ENCODE assay signal across 12 cellular contexts in the genomic region with DNA sequence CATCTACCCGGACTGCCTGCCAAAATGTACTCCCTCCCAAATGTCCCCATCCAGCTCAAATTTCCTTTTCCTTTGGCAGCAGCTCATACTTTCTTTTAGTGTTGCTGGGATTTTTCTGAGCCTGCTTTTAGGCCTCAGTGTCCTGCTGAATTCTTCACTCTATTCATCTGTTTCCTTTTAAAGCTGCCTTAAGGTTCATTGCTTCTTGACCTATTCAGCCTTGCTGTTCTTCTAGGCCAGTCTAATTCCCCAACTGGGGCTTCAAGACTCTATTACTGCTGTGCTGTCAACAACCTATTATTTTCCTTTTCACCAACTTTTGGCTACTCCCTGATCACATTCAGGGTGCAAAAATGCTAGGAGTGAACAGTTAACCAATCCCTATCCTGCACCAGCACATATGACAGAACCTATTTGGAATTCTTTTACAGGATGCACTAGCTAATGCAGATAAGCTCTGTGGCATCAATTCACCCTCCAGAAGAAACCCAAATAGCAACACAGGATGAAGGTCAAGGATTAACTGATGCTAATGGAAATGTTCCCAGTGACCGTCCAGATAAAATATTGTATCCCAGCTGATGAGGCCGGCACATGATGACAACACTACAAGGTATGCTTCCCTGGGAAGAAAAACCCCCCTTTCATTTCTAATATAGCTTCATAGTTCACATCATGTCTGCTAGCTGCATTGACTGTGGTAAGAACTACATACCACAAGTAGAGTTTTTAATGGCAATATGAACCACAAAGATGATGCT.
DNase-seq lines count a peak whose midpoint lies in the region; ATAC-seq and FAIRE-seq lines count a peak whose summit lies in the region.
"Had no signal": no experiment of that assay in that cellular context is flagged by ENCODE, and none has a peak within 500 bp of the region (broad histone marks: within the 10 kb centered on the region; RNA-seq: fewer than 3 reads in every experiment).

No MANE protein-coding gene starts in this region.

- no peak overlapping the region for H2AFZ ChIP-seq in mesenchymal stem cell (ENCODE audit: low read depth, low read length)

- H3K9ac ChIP-seq in mesenchymal stem cell (ENCODE audit: low read length), result peak overlapping the region; percentile 8

- no peak overlapping the region for H2AK5ac ChIP-seq in mesenchymal stem cell (ENCODE audit: low read length, severe bottlenecking)

- H3K27me3 ChIP-seq in mesenchymal stem cell (ENCODE audit: control insufficient read depth in 1 of 2, insufficient read depth in 1 of 2, low read length in 2 of 2), result no peaks in the 10 kb centered on the region

- H3K4me1 ChIP-seq in mesenchymal stem cell (ENCODE audit: control insufficient read depth, insufficient read depth, low read depth, low read length), result no peaks in the 10 kb centered on the region

- H3K4me3 ChIP-seq in mesenchymal stem cell (ENCODE audit: insufficient read depth in 1 of 2, low read depth in 1 of 2, low read length in 2 of 2), result no peak overlapping the region

- no peak overlapping the region for H2BK15ac ChIP-seq in mesenchymal stem cell (ENCODE audit: low read depth, poor library complexity, severe bottlenecking)

- no peak overlapping the region for H3K23ac ChIP-seq in mesenchymal stem cell (ENCODE audit: low read length in 2 of 2)

- FAIRE-seq in endometrium (lab: Jason Lieb, UNC), result peak; percentile 12

- H2BK120ac ChIP-seq in mesenchymal stem cell (ENCODE audit: low read depth, low read length), result no peak overlapping the region

- no peaks in the 10 kb centered on the region for H3K27me3 Mint-ChIP-seq in activated T-cell treated with anti-CD3 and anti-CD28 coated beads, Interleukin-2, amount 50 U/mL, for 24 hours

- no peak overlapping the region for H3K4me2 ChIP-seq in mesenchymal stem cell (ENCODE audit: low read length, poor library complexity, severe bottlenecking)

- no peaks in the 10 kb centered on the region for H3K9me3 Mint-ChIP-seq in activated T-cell treated with anti-CD3 and anti-CD28 coated beads, Interleukin-2, amount 50 U/mL, for 24 hours
- H3K9me3 Mint-ChIP-seq: activated T-helper 2 cell treated with anti-CD3 and anti-CD28 coated beads, Interferon-gamma antibody, Interleukin-2, Interleukin-4, amounts not matched to agents 10 μg/mL and 5 μg/mL and 100 μg/mL, durations not matched to agents 14 hours and 24 hours and 36 hours had no signal

- H3K79me1 ChIP-seq in mesenchymal stem cell (replicated peaks; ENCODE audit: low read length, poor library complexity, severe bottlenecking), result no peaks in the 10 kb centered on the region

- H3K36me3 Mint-ChIP-seq in activated T-cell treated with anti-CD3 and anti-CD28 coated beads, Interleukin-2, amount 50 U/mL, for 24 hours (ENCODE audit: low read depth), result no peaks in the 10 kb centered on the region

- no peak overlapping the region for H3K4me3 Mint-ChIP-seq in activated T-cell treated with anti-CD3 and anti-CD28 coated beads, Interleukin-2, amount 50 U/mL, for 24 hours

- H4K8ac ChIP-seq in mesenchymal stem cell (ENCODE audit: low read length), result no peak overlapping the region

- no peak overlapping the region for H2BK12ac ChIP-seq in mesenchymal stem cell (ENCODE audit: low read length in 2 of 2)

- H3K9me3 ChIP-seq in mesenchymal stem cell (ENCODE audit: control insufficient read depth, low read length), result no peaks in the 10 kb centered on the region

- H3K27ac ChIP-seq in mesenchymal stem cell (ENCODE audit: low read length, poor library complexity, severe bottlenecking), result peak overlapping the region; percentile 72

- DNase-seq in A172 (ENCODE audit: low spot score), result peak; percentile 32
- DNase-seq in HS-5 (ENCODE audit: low read depth), result peak; percentile 53
- DNase-seq in mesenchymal stem cell, result peak; percentile 5
- no peak for DNase-seq in stimulated activated CD4-positive, alpha-beta T cell treated with anti-CD3 and anti-CD28 coated beads, Interleukin-4, amount 100 ng/mL, for 24 hours
- DNase-seq in dermis blood vessel endothelial cell, result no peak
- DNase-seq in activated T-cell treated with anti-CD3 and anti-CD28 coated beads, Interleukin-2, amount 50 U/mL, for 24 hours, result no peak
- DNase-seq: activated CD4-positive, alpha-beta T cell treated with anti-CD3 and anti-CD28 coated beads for 4 hours; glutamatergic neuron; NCI-H526 treated with DMSO at 0.1 percent for 48 hours had no signal

- no peak overlapping the region for H3K14ac ChIP-seq in mesenchymal stem cell (ENCODE audit: low read length in 2 of 2)

- ATAC-seq in HG02588 (IDR thresholded peaks at IDR 0.05; ENCODE audit: unreplicated experiment), result no peak

- 69% methylated on average over 3 of the region's 3 CpGs for WGBS in mesenchymal stem cell

- no peak overlapping the region for H4K91ac ChIP-seq in mesenchymal stem cell (ENCODE audit: low read length)

- no peak overlapping the region for H2BK5ac ChIP-seq in mesenchymal stem cell (ENCODE audit: low read depth, low read length, poor library complexity, severe bottlenecking)

- H3K27ac Mint-ChIP-seq in activated T-cell treated with anti-CD3 and anti-CD28 coated beads, Interleukin-2, amount 50 U/mL, for 24 hours, result no peak overlapping the region
- H3K27ac Mint-ChIP-seq: activated T-helper 2 cell treated with anti-CD3 and anti-CD28 coated beads, Interferon-gamma antibody, Interleukin-2, Interleukin-4, amounts not matched to agents 10 μg/mL and 5 μg/mL and 100 μg/mL, durations not matched to agents 14 hours and 24 hours and 36 hours had no signal

- no peaks in the 10 kb centered on the region for H3K36me3 ChIP-seq in mesenchymal stem cell (ENCODE audit: control insufficient read depth in 1 of 2, insufficient read depth in 2 of 2, low read depth in 1 of 2, low read length in 2 of 2)

- peaks cover 13% of the 10 kb centered on the region for H3K4me1 Mint-ChIP-seq in activated T-cell treated with anti-CD3 and anti-CD28 coated beads, Interleukin-2, amount 50 U/mL, for 24 hours (ENCODE audit: low read depth)

- H3K18ac ChIP-seq in mesenchymal stem cell (ENCODE audit: low read depth in 1 of 2, low read length in 2 of 2), result no peak overlapping the region

- H3K4ac ChIP-seq in mesenchymal stem cell (ENCODE audit: low read depth in 1 of 2, low read length in 2 of 2), result no peak overlapping the region

Comparison
In these comparisons a context has a peak if more than half of its experiments do, and no peak if none do; other contexts are left out.
1. DNase-seq: peak in A172 (single experiment), HS-5 (single experiment) and mesenchymal stem cell (single experiment); none in stimulated activated CD4-positive, alpha-beta T cell treated with anti-CD3 and anti-CD28 coated beads, Interleukin-4, amount 100 ng/mL, for 24 hours (single experiment), dermis blood vessel endothelial cell (single experiment) and activated T-cell treated with anti-CD3 and anti-CD28 coated beads, Interleukin-2, amount 50 U/mL, for 24 hours (single experiment).